In genomic region chr4:42578187-42578586, GRCh38 we compare ENCODE assay signal across 8 cellular contexts.
"Had no signal": no experiment of that assay in that cellular context is flagged by ENCODE, and none has a peak within 500 bp of the region (broad histone marks: within the 10 kb centered on the region; RNA-seq: fewer than 3 reads in every experiment).

No MANE protein-coding gene starts in this region.

- H3K79me2 ChIP-seq: parathyroid adenoma had no signal

- H3K4me1 ChIP-seq: parathyroid adenoma had no signal

- H3K4me1 Mint-ChIP-seq: naive B cell; stimulated activated memory B cell treated with anti-CD40 and anti-IgM and Interleukin-4, amounts not matched to agents 10 μg/mL and 1 μg/mL and 100 μg/mL, for 72 hours had no signal

- H3K9ac ChIP-seq: parathyroid adenoma had no signal

- H3K27me3 Mint-ChIP-seq: activated T-helper 17 cell treated with anti-CD3 and anti-CD28 coated beads, Interleukin-2, amount 50 U/mL, for 72 hours; naive B cell; stimulated activated memory B cell treated with anti-CD40 and anti-IgM and Interleukin-4, amounts not matched to agents 10 μg/mL and 1 μg/mL and 100 μg/mL, for 72 hours had no signal

- H3K27ac ChIP-seq: neutrophil, parathyroid adenoma had no signal

- H3K27ac Mint-ChIP-seq: activated T-helper 17 cell treated with anti-CD3 and anti-CD28 coated beads, Interleukin-2, amount 50 U/mL, for 72 hours; stimulated activated memory B cell treated with anti-CD40 and anti-IgM and Interleukin-4, amounts not matched to agents 10 μg/mL and 1 μg/mL and 100 μg/mL, for 72 hours had no signal

- H3K9me3 Mint-ChIP-seq: activated T-helper 17 cell treated with anti-CD3 and anti-CD28 coated beads, Interleukin-2, amount 50 U/mL, for 72 hours; naive B cell; stimulated activated memory B cell treated with anti-CD40 and anti-IgM and Interleukin-4, amounts not matched to agents 10 μg/mL and 1 μg/mL and 100 μg/mL, for 72 hours had no signal

- DNase-seq: activated CD4-positive, CD25-positive, alpha-beta regulatory T cell treated with anti-CD3 and anti-CD28 coated beads, Interleukin-2, amount 50 U/mL, for 72 hours; activated naive CD4-positive, alpha-beta T cell treated with Interleukin-2 at 50 U/mL for 16 hours; hippocampal formation; naive B cell had no signal

- H3K27me3 ChIP-seq: neutrophil had no signal

- H3K4me3 Mint-ChIP-seq: activated T-helper 17 cell treated with anti-CD3 and anti-CD28 coated beads, Interleukin-2, amount 50 U/mL, for 72 hours; naive B cell; stimulated activated memory B cell treated with anti-CD40 and anti-IgM and Interleukin-4, amounts not matched to agents 10 μg/mL and 1 μg/mL and 100 μg/mL, for 72 hours had no signal

- H3K9me3 ChIP-seq: neutrophil had no signal
